In the genomic region with DNA sequence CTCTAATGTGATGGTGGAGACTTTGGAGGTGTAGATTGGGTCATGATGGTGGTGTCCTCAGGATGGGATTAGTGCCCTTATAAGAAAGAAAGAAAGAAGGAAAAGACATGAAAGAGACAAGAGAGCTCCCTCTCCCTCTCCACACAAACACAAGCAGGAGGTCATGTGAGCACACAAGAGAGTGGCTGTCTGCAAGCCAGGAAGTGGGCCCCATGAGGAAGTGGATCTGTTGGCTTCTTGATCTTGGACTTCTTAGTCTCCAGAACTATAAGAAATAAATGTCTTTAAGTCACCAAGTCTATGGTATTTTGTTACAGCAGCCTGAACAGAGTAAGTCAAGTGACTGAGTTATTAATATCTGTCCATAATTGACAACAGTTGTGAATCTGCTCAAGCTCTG, we compare ENCODE assay signal across 1 cellular context.
TF ChIP-seq lines count a peak whose summit lies in the region.

No MANE protein-coding gene starts in this region.

TF ChIP-seq in GM12878, 131 proteins besides CTCF, POLR2A, EP300 and RAD21:
- TF ChIP-seq RB1 (IDR thresholded peaks at IDR 0.05; ENCODE audit: borderline replicate concordance) (no peak), SPI1 (IDR thresholded peaks at IDR 0.05; ENCODE audit: borderline replicate concordance, insufficient read depth, low read depth, low read length) (0 out of 2 replicates have a peak, but pooled peaks have one; percentile 13)
TF ChIP-seq in GM12878: peak in this region for 1.
